8 cellular contexts compared by ENCODE assay signal in the genomic region with DNA sequence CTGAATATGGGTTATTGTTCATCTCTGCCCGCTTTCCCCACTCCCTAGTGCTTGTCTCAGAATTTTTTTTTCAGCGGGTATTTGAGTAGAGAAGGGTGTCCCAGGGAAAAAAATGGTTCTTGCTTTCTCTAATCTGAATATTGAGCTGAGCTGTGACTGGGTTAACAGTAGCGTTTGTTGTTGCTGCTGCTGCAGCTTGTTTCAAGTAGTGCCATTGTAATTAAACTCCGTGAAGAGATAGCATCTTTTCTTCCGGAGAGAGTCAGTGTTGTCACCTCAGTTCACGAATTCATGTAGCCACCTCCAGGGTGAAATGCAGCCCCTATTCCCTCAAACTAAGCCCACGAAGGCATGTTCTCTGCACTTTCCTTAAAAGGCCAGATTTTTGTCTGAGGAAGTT. TPM values are rescaled to one million over a fixed set of nuclear protein-coding genes. Genes with fewer than 3 reads are reported as not detected.
A peak's percentile ranks its signal among the peaks of the same experiment; 100 is the strongest.
DNase-seq lines count a peak whose midpoint lies in the region; ATAC-seq and TF ChIP-seq lines count a peak whose summit lies in the region.

No MANE protein-coding gene starts in this region.

- peak overlapping the region; percentile 95 to 96 for H3K4me3 Mint-ChIP-seq in H9
- H3K4me3 Mint-ChIP-seq in activated CD8-positive, alpha-beta T cell treated with anti-CD3 and anti-CD28 coated beads, Interleukin-2, amount 10 ng/mL, durations not matched to agents 7 days and 5 days = peak overlapping the region; percentile 92

- no peak overlapping the region for H2BK120ac ChIP-seq in H9 (ENCODE audit: low read depth, low read length, poor library complexity, severe bottlenecking)

- no peak overlapping the region for H2BK15ac ChIP-seq in H9 (ENCODE audit: low read depth, low read length)

- ATAC-seq in activated CD8-positive, alpha-beta T cell treated with anti-CD3 and anti-CD28 coated beads, Interleukin-2, amount 10 ng/mL, durations not matched to agents 7 days and 5 days = peak; percentile 23
- ATAC-seq in HG02885 (IDR thresholded peaks at IDR 0.05; ENCODE audit: poor library complexity, unreplicated experiment) = no peak

- H3K23me2 ChIP-seq in H9 (ENCODE audit: insufficient read length, low read depth, low read length, poor library complexity, severe bottlenecking) = peaks cover 19% of the 10 kb centered on the region

- H3K79me1 ChIP-seq in H9 (ENCODE audit: insufficient read depth, low read depth, low read length, poor library complexity, severe bottlenecking) = peaks cover 6% of the 10 kb centered on the region

- no peak overlapping the region for H3K9ac ChIP-seq in H9 (ENCODE audit: extremely low read depth, insufficient read length, low read length)

- CTCF ChIA-PET in AG04449 (lab: Yijun Ruan, JAX) = interaction anchor here (1.1 to 1.8 kb wide), 3 partner anchors 80 to 269 kb away, joined by 3 to 6 read pairs (median 3); no protein-coding TSS in a partner anchor
- CTCF ChIA-PET in activated CD8-positive, alpha-beta T cell treated with anti-CD3 and anti-CD28 coated beads, Interleukin-2, amount 10 ng/mL, durations not matched to agents 7 days and 5 days (lab: Charles Lee) = interaction anchor here (0.7 to 4.7 kb wide), 27 partner anchors 8 to 737 kb away, joined by 3 to 45 read pairs (median 8); a partner anchor contains a TSS

- H2BK5ac ChIP-seq in H9 (ENCODE audit: insufficient read length, low read length) = no peak overlapping the region

- no peaks in the 10 kb centered on the region for H4K20me1 ChIP-seq in H9 (ENCODE audit: control insufficient read depth, insufficient read depth, insufficient read length)
- peaks cover 10% of the 10 kb centered on the region for H4K20me1 ChIP-seq in hepatocyte (ENCODE audit: insufficient read depth, poor library complexity, severe bottlenecking)

- H3K4me1 Mint-ChIP-seq in H9 = peaks cover 42% of the 10 kb centered on the region in 2 experiments
- H3K4me1 Mint-ChIP-seq in activated CD8-positive, alpha-beta T cell treated with anti-CD3 and anti-CD28 coated beads, Interleukin-2, amount 10 ng/mL, durations not matched to agents 7 days and 5 days (ENCODE audit: low read depth) = peaks cover 51% of the 10 kb centered on the region

- no peak overlapping the region for H3K14ac ChIP-seq in H9 (ENCODE audit: insufficient read depth, low read length)

- H4K5ac ChIP-seq in H9 (ENCODE audit: insufficient read length, low read depth, low read length) = no peak overlapping the region

- no peak overlapping the region for H2AFZ ChIP-seq in H9 (ENCODE audit: low read length)
- H2AFZ ChIP-seq in hepatocyte = peak overlapping the region; percentile 86

- POLR2A ChIA-PET in AG04449 (lab: Yijun Ruan, JAX) = no interaction called here
- POLR2A ChIA-PET in activated CD8-positive, alpha-beta T cell treated with anti-CD3 and anti-CD28 coated beads, Interleukin-2, amount 10 ng/mL, durations not matched to agents 7 days and 5 days (lab: Charles Lee) = interaction anchor here (0.7 to 3.9 kb wide), 21 partner anchors 16 to 737 kb away, joined by 3 to 22 read pairs (median 5); a partner anchor contains a TSS

- H3K4me2 ChIP-seq in H9 (ENCODE audit: insufficient read depth, insufficient read length, low read length) = peak overlapping the region; percentile 100
- H3K4me2 ChIP-seq in hepatocyte = peak overlapping the region; percentile 85

- no peak overlapping the region for H3K27ac Mint-ChIP-seq in H9
- peak overlapping the region; percentile 98 for H3K27ac Mint-ChIP-seq in activated CD8-positive, alpha-beta T cell treated with anti-CD3 and anti-CD28 coated beads, Interleukin-2, amount 10 ng/mL, durations not matched to agents 7 days and 5 days

- no peak overlapping the region for H4K91ac ChIP-seq in H9 (ENCODE audit: insufficient read length, low read depth, low read length)

- no peak overlapping the region for H3K56ac ChIP-seq in H9 (ENCODE audit: insufficient read length, low read depth, low read length)

- H4K8ac ChIP-seq in H9 (replicated peaks; ENCODE audit: insufficient read length, low read depth, low read length) = no peak overlapping the region

- H3K27ac ChIP-seq in H9 (ENCODE audit: insufficient read length, low read depth, low read length) (no peak overlapping the region), hepatocyte (peak overlapping the region; percentile 100)

- peaks cover 2 to 3% of the 10 kb centered on the region in 2 experiments; a peak in 2 of 5 replicates for H3K9me3 Mint-ChIP-seq in H9
- H3K9me3 Mint-ChIP-seq in activated CD8-positive, alpha-beta T cell treated with anti-CD3 and anti-CD28 coated beads, Interleukin-2, amount 10 ng/mL, durations not matched to agents 7 days and 5 days (ENCODE audit: insufficient read depth) = no peaks in the 10 kb centered on the region

- DNase-seq in AG04449 (ENCODE audit: low read depth, low spot score) = no peak
- DNase-seq in H9 = no peak
- peak; percentile 58 for DNase-seq in activated CD8-positive, alpha-beta T cell treated with anti-CD3 and anti-CD28 coated beads, Interleukin-2, amount 10 ng/mL, durations not matched to agents 7 days and 5 days
- no peak for DNase-seq in hepatocyte (ENCODE audit: low spot score)
- DNase-seq in stimulated activated naive CD4-positive, alpha-beta T cell (lab: John Stamatoyannopoulos, UW) = peak in 5 of 6 experiments; percentile 38 to 78 (median 75)
- no peak for DNase-seq in D341Med (ENCODE audit: low spot score)
- no peak for DNase-seq in stimulated activated CD4-positive, alpha-beta T cell treated with anti-CD3 and anti-CD28 coated beads, Interleukin-4, amount 100 ng/mL, for 1 hour

- H2AK5ac ChIP-seq in H9 (ENCODE audit: insufficient read length, low read length) = no peak overlapping the region

- H3K4ac ChIP-seq in H9 (ENCODE audit: low read depth, low read length) = no peak overlapping the region

- no CpG with 5 or more reads among the region's 7 CpGs for WGBS in H9 (ENCODE audit: extremely low coverage, insufficient read length, low lambda C conversion rate)
- 22% methylated on average over 7 of the region's 7 CpGs for WGBS in hepatocyte (ENCODE audit: low lambda C conversion rate, missing lambda C conversion rate)

- TF ChIP-seq CTCF in AG04449 (IDR thresholded peaks at IDR 0.05; ENCODE audit: insufficient read depth, low read length, missing control alignments) = no peak
- TF ChIP-seq CTCF in H9 (conservative IDR thresholded peaks at IDR 0.05) = no peak
- TF ChIP-seq CTCF in hepatocyte (IDR thresholded peaks at IDR 0.05; ENCODE audit: poor library complexity) = no peak

- no peak overlapping the region for H2BK20ac ChIP-seq in H9 (ENCODE audit: low read depth, low read length, poor library complexity, severe bottlenecking)

- no peak overlapping the region for H3K18ac ChIP-seq in H9 (ENCODE audit: insufficient read length, low read depth, low read length)

- peaks cover 12% of the 10 kb centered on the region; the same call in 1 of the 2 replicates for H3K79me2 ChIP-seq in H9 (ENCODE audit: insufficient read depth, low read length)
- peaks cover 26% of the 10 kb centered on the region for H3K79me2 ChIP-seq in hepatocyte

- H3K4me3 ChIP-seq in AG04449 (ENCODE audit: low read depth, low read length) (peak overlapping the region; percentile 83), hepatocyte (peak overlapping the region; percentile 70)

- peaks cover 11% of the 10 kb centered on the region for H3K27me3 Mint-ChIP-seq in H9 (ENCODE audit: low read depth)
- no peaks in the 10 kb centered on the region for H3K27me3 Mint-ChIP-seq in activated CD8-positive, alpha-beta T cell treated with anti-CD3 and anti-CD28 coated beads, Interleukin-2, amount 10 ng/mL, durations not matched to agents 7 days and 5 days (ENCODE audit: low read depth)

- H3K27me3 ChIP-seq in H9 (ENCODE audit: insufficient read depth, low read length) (no peaks in the 10 kb centered on the region), hepatocyte (no peaks in the 10 kb centered on the region)

- H3T11ph ChIP-seq in H9 (ENCODE audit: low read length) = no peak overlapping the region

- H3K23ac ChIP-seq in H9 (ENCODE audit: insufficient read length, low read depth, low read length) = no peak overlapping the region

- no peaks in the 10 kb centered on the region for H3K9me2 ChIP-seq in hepatocyte (replicated peaks; ENCODE audit: insufficient read depth)

- peaks cover 0 to 4% (median 2%) of the 10 kb centered on the region in 3 experiments; a peak in 3 of 7 replicates for H3K36me3 Mint-ChIP-seq in H9 (ENCODE audit: insufficient read depth in 1 of 3, low read depth in 3 of 3)
- peaks cover 32% of the 10 kb centered on the region for H3K36me3 Mint-ChIP-seq in activated CD8-positive, alpha-beta T cell treated with anti-CD3 and anti-CD28 coated beads, Interleukin-2, amount 10 ng/mL, durations not matched to agents 7 days and 5 days (ENCODE audit: low read depth)

- H3K9me3 ChIP-seq in H9 (ENCODE audit: control insufficient read depth, low read depth, low read length) (no peaks in the 10 kb centered on the region), hepatocyte (ENCODE audit: low read depth) (no peaks in the 10 kb centered on the region)

- no peaks in the 10 kb centered on the region for H3K36me3 ChIP-seq in hepatocyte (replicated peaks; ENCODE audit: insufficient read depth, low read depth)

- peaks cover 2% of the 10 kb centered on the region; the same call in 1 of the 2 replicates for H3K4me1 ChIP-seq in H9 (ENCODE audit: insufficient read depth, low read length)
- peaks cover 26% of the 10 kb centered on the region for H3K4me1 ChIP-seq in hepatocyte (ENCODE audit: insufficient read depth)

- H2BK12ac ChIP-seq in H9 (ENCODE audit: insufficient read length, low read depth, low read length) = no peak overlapping the region

RNA-seq across cellular contexts. Expression of a gene that starts 1.5 kb away (rescaled TPM):
- total RNA-seq in H9 (2021) (29.1 and 30.6 TPM in 2 replicates), hepatocyte (23.2 and 30.1 TPM in 2 replicates)
- total RNA-seq in activated CD8-positive, alpha-beta T cell treated with anti-CD3 and anti-CD28 coated beads, Interleukin-2, amount 10 ng/mL, durations not matched to agents 7 days and 5 days = 100 to 1,000 TPM; 105 to 107 TPM
- polyA plus RNA-seq in hepatocyte = 30.8 and 44.4 TPM in 2 replicates

Comparison
In these comparisons a context has a peak if more than half of its experiments do, and no peak if none do; other contexts are left out.
1. DNase-seq: peak in activated CD8-positive, alpha-beta T cell treated with anti-CD3 and anti-CD28 coated beads, Interleukin-2, amount 10 ng/mL, durations not matched to agents 7 days and 5 days (single experiment) and stimulated activated naive CD4-positive, alpha-beta T cell (5 of 6); none in AG04449 (single experiment), H9 (single experiment), hepatocyte (single experiment), D341Med (single experiment) and stimulated activated CD4-positive, alpha-beta T cell treated with anti-CD3 and anti-CD28 coated beads, Interleukin-4, amount 100 ng/mL, for 1 hour (single experiment).